Comparison of ENCODE assay signal across 12 cellular contexts in genomic region chr4:25448379-25449109, GRCh38.
DNase-seq lines count a peak whose midpoint lies in the region; ATAC-seq and TF ChIP-seq lines count a peak whose summit lies in the region.
"Had no signal": no experiment of that assay in that cellular context is flagged by ENCODE, and none has a peak within 500 bp of the region (broad histone marks: within the 10 kb centered on the region; RNA-seq: fewer than 3 reads in every experiment).

No MANE protein-coding gene starts in this region.

- peak overlapping the region in 1 of 2 donors; percentile 6 for H3K27ac Mint-ChIP-seq in activated naive CD4-positive, alpha-beta T cell treated with anti-CD3 and anti-CD28 coated beads, Interleukin-2, amount 50 U/mL, for 72 hours
- H3K27ac Mint-ChIP-seq in stimulated activated memory B cell treated with anti-CD40 and anti-IgM and Interleukin-4, amounts not matched to agents 10 μg/mL and 1 μg/mL and 100 μg/mL, for 72 hours, result no peak overlapping the region

- peaks cover 10% of the 10 kb centered on the region for H3K27me3 Mint-ChIP-seq in stimulated activated memory B cell treated with anti-CD40 and anti-IgM and Interleukin-4, amounts not matched to agents 10 μg/mL and 1 μg/mL and 100 μg/mL, for 72 hours

- DNase-seq in activated naive CD4-positive, alpha-beta T cell treated with anti-CD3 and anti-CD28 coated beads, Interleukin-2, amount 50 U/mL, for 72 hours (ENCODE audit: low spot score in 2 of 2), result no peak
- no peak for DNase-seq in activated naive CD4-positive, alpha-beta T cell (lab: John Stamatoyannopoulos, UW)
- DNase-seq in T1000 (lab: John Stamatoyannopoulos, UW) (peak; percentile 56), fibroblast of villous mesenchyme (ENCODE audit: low read depth) (peak; percentile 72), putamen (ENCODE audit: low spot score) (no peak), NCI-H526 (lab: John Stamatoyannopoulos, UW) (no peak)
- no peak for DNase-seq in stimulated activated CD4-positive, alpha-beta T cell treated with anti-CD3 and anti-CD28 coated beads, Interleukin-2, amount 100 ng/mL, for 24 hours
- DNase-seq: NCI-H1105 treated with DMSO at 0.1 percent for 48 hours, NCI-H510A, transverse colon had no signal

- H3K4me1 Mint-ChIP-seq in stimulated activated memory B cell treated with anti-CD40 and anti-IgM and Interleukin-4, amounts not matched to agents 10 μg/mL and 1 μg/mL and 100 μg/mL, for 72 hours, result no peaks in the 10 kb centered on the region

- H3K36me3 Mint-ChIP-seq in activated naive CD4-positive, alpha-beta T cell treated with anti-CD3 and anti-CD28 coated beads, Interleukin-2, amount 50 U/mL, for 72 hours, result no peaks in the 10 kb centered on the region
- H3K36me3 Mint-ChIP-seq in stimulated activated memory B cell treated with anti-CD40 and anti-IgM and Interleukin-4, amounts not matched to agents 10 μg/mL and 1 μg/mL and 100 μg/mL, for 72 hours, result no peaks in the 10 kb centered on the region

- H3K4me3 Mint-ChIP-seq in stimulated activated memory B cell treated with anti-CD40 and anti-IgM and Interleukin-4, amounts not matched to agents 10 μg/mL and 1 μg/mL and 100 μg/mL, for 72 hours, result no peak overlapping the region

- H3K4me3 ChIP-seq in fibroblast of villous mesenchyme (ENCODE audit: low read depth, low read length), result no peak overlapping the region
- H3K4me3 ChIP-seq: transverse colon had no signal

- H3K9me3 Mint-ChIP-seq in activated naive CD4-positive, alpha-beta T cell treated with anti-CD3 and anti-CD28 coated beads, Interleukin-2, amount 50 U/mL, for 72 hours, result no peaks in the 10 kb centered on the region
- H3K9me3 Mint-ChIP-seq in stimulated activated memory B cell treated with anti-CD40 and anti-IgM and Interleukin-4, amounts not matched to agents 10 μg/mL and 1 μg/mL and 100 μg/mL, for 72 hours, result no peaks in the 10 kb centered on the region

- no peak for TF ChIP-seq CTCF in fibroblast of villous mesenchyme (IDR thresholded peaks at IDR 0.05; ENCODE audit: insufficient read depth, low read depth, low read length)

- peak; percentile 35 to 69 for ATAC-seq in activated naive CD4-positive, alpha-beta T cell treated with anti-CD3 and anti-CD28 coated beads, Interleukin-2, amount 50 U/mL, for 72 hours
- ATAC-seq in stimulated activated memory B cell treated with anti-CD40 and anti-IgM and Interleukin-4, amounts not matched to agents 10 μg/mL and 1 μg/mL and 100 μg/mL, for 72 hours, result peak; percentile 28
- ATAC-seq: HepG2 had no signal

Comparison
In these comparisons a context has a peak if more than half of its experiments do, and no peak if none do; other contexts are left out.
1. DNase-seq: peak in T1000 (single experiment) and fibroblast of villous mesenchyme (single experiment); none in activated naive CD4-positive, alpha-beta T cell treated with anti-CD3 and anti-CD28 coated beads, Interleukin-2, amount 50 U/mL, for 72 hours (0 of 2), activated naive CD4-positive, alpha-beta T cell (0 of 4), putamen (single experiment), NCI-H526 (0 of 2) and stimulated activated CD4-positive, alpha-beta T cell treated with anti-CD3 and anti-CD28 coated beads, Interleukin-2, amount 100 ng/mL, for 24 hours (0 of 2).